Comparison of ENCODE assay signal across 22 cellular contexts in the genomic region with DNA sequence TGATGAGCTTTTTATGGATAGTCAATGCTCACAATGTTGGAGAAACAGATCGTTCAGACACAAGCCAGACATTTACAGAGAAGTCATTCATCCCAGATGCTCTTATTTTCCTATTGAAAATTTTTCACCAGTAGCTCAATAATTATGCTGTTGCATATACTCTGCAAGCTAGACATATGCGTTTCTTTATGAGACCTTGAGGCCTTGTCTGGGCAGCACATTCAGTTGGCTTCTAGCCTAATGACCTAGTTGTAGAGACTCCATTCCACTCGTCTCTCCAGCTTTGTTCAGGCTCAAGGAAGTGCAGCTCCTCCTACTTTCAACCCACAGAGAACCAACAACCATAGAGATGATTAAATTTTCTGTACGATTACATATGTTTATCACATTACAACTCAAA.
DNase-seq lines count a peak whose midpoint lies in the region; ATAC-seq and TF ChIP-seq lines count a peak whose summit lies in the region.
"Had no signal": no experiment of that assay in that cellular context is flagged by ENCODE, and none has a peak within 500 bp of the region (broad histone marks: within the 10 kb centered on the region; RNA-seq: fewer than 3 reads in every experiment).

No MANE protein-coding gene starts in this region.

- H3K4me1 ChIP-seq in body of pancreas: no peaks in the 10 kb centered on the region
- H3K4me1 ChIP-seq: Caco-2, SJSA1 had no signal

- H3K36me3 ChIP-seq in body of pancreas (replicated peaks in 1 of 2; ENCODE audit: insufficient read depth in 1 of 2, low read depth in 2 of 2): no peaks in the 10 kb centered on the region
- H3K36me3 ChIP-seq: MG63, SJSA1 had no signal

- H3K27ac ChIP-seq in body of pancreas: no peak overlapping the region
- H3K27ac ChIP-seq: C4-2B, SJSA1 had no signal

- in situ Hi-C loops in G401 (cut with HindIII; ENCODE audit: low sequenced_read_pairs): no loop called here

- no peaks in the 10 kb centered on the region for H3K27me3 ChIP-seq in body of pancreas
- H3K27me3 ChIP-seq: MG63, SJSA1 had no signal

- DNase-seq in NCI-H82 (lab: John Stamatoyannopoulos, UW) (peak; percentile 83), NCI-H82 treated with DMSO at 0.1 percent for 48 hours (lab: John Stamatoyannopoulos, UW; ENCODE audit: unreplicated experiment) (no peak), G401 (ENCODE audit: low spot score) (peak; percentile 60), NCI-H446 treated with DMSO at 0.1 percent for 48 hours (lab: John Stamatoyannopoulos, UW) (peak; percentile 45), body of pancreas (no peak), NCI-H526 (lab: John Stamatoyannopoulos, UW) (no peak)
- DNase-seq: Caco-2; CD8-positive, alpha-beta T cell; IMR-90; KG1; MG63; NCI-H146; NCI-H1930; NCI-H2107; NCI-H226; NCI-H524 treated with DMSO at 0.1 percent for 48 hours; Right ventricle myocardium superior; RPMI8226; T-helper 9 cell had no signal

- no peak for TF ChIP-seq CTCF in body of pancreas (IDR thresholded peaks at IDR 0.05)

- H3K9me3 ChIP-seq in body of pancreas: no peaks in the 10 kb centered on the region
- H3K9me3 ChIP-seq: Caco-2, MG63, SJSA1 had no signal

- no peak for TF ChIP-seq POLR2A in body of pancreas (IDR thresholded peaks at IDR 0.05)

- H3K4me3 ChIP-seq in body of pancreas: no peak overlapping the region
- H3K4me3 ChIP-seq: MG63, SJSA1 had no signal

- ATAC-seq in body of pancreas (no peak), GM21786 (IDR thresholded peaks at IDR 0.05; ENCODE audit: unreplicated experiment) (no peak)
- ATAC-seq: CD8-positive, alpha-beta T cell had no signal

- intact Hi-C loops in body of pancreas (cut with DNase I): no loop called here

- 35 to 37% methylated on average over 4 of the region's 4 CpGs for WGBS in body of pancreas, 2 donors

Comparison
In these comparisons a context has a peak if more than half of its experiments do, and no peak if none do; other contexts are left out.
1. DNase-seq: peak in NCI-H82 (single experiment), G401 (single experiment) and NCI-H446 treated with DMSO at 0.1 percent for 48 hours (single experiment); none in NCI-H82 treated with DMSO at 0.1 percent for 48 hours (single experiment), body of pancreas (0 of 4) and NCI-H526 (0 of 2).